10 cellular contexts compared by ENCODE assay signal in the genomic region with DNA sequence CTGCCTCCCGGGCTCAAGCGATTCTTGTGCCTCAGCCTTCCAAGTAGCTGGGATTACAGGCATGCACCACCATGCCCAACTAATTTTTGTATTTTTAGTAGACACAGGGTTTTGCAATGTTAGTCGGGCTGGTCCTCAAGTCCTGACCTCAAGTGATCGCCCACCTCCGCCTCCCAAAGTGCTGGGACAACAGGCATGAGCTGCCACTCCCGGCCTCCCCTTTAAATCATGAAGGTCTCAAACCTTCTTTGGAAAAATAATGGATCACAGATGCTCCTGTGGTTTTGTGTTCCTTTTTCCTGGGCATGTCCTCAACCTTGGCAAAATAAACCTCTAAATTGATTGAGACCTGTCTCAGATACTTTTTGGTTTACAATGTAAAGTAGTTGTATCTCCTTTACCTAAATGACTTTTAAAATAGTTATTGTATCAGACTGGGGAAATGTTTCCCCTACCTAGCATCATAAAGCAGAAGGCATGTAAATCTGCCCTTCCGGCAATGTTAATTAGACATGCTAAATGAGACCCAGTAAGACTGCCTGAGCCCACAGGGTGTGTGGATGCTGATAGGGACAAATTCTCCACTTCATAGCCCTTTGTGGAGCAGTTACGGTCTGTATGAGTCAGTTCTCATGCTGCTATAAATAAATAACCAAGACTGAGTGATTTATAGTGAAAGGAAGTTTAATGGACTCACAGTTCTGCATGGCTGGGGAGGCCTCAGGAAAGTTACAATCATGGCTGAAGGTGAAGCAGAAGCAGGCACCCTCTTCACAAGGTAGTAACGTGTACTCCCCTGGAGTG. TPM values are rescaled to one million over a fixed set of nuclear protein-coding genes. Genes with fewer than 3 reads are reported as not detected.
A peak's percentile ranks its signal among the peaks of the same experiment; 100 is the strongest.
DNase-seq lines count a peak whose midpoint lies in the region; ATAC-seq and TF ChIP-seq lines count a peak whose summit lies in the region.
"Had no signal": no experiment of that assay in that cellular context is flagged by ENCODE, and none has a peak within 500 bp of the region (broad histone marks: within the 10 kb centered on the region; RNA-seq: fewer than 3 reads in every experiment).

No MANE protein-coding gene starts in this region.

- H3K4me3 ChIP-seq in RWPE2 (ENCODE audit: severe bottlenecking) (no peak overlapping the region), right cardiac atrium (ENCODE audit: low read length) (no peak overlapping the region)
- H3K4me3 ChIP-seq: esophagus muscularis mucosa had no signal

- ATAC-seq in HG02759 (IDR thresholded peaks at IDR 0.05; ENCODE audit: unreplicated experiment) (peak; percentile 87), RWPE2 (ENCODE audit: low read depth) (peak; percentile 17; the same call in 1 of the 3 replicates), HG03439 (IDR thresholded peaks at IDR 0.05; ENCODE audit: unreplicated experiment) (no peak), HG03139 (IDR thresholded peaks at IDR 0.05; ENCODE audit: unreplicated experiment) (no peak), right cardiac atrium (no peak)

- H3K27me3 ChIP-seq in RWPE2 (ENCODE audit: insufficient read depth, poor library complexity, severe bottlenecking) (no peaks in the 10 kb centered on the region), right cardiac atrium (ENCODE audit: control insufficient read depth, insufficient read depth) (no peaks in the 10 kb centered on the region)

- H3K4me1 ChIP-seq in RWPE2 (ENCODE audit: insufficient read depth, poor library complexity, severe bottlenecking), result no peaks in the 10 kb centered on the region
- H3K4me1 ChIP-seq in right cardiac atrium (ENCODE audit: control insufficient read depth, insufficient read depth, low read length), result peaks cover 1% of the 10 kb centered on the region
- H3K4me1 ChIP-seq: esophagus muscularis mucosa had no signal

- DNase-seq in Daoy (ENCODE audit: low read depth) (peak; percentile 21), RWPE2 (ENCODE audit: low spot score) (no peak), iris pigment epithelial cell (ENCODE audit: low read depth) (peak; percentile 61), SHP77 (lab: John Stamatoyannopoulos, UW) (no peak), right cardiac atrium (no peak)
- DNase-seq: GOT3 had no signal

- no peaks in the 10 kb centered on the region for H3K36me3 ChIP-seq in RWPE2 (ENCODE audit: low read depth)
- H3K36me3 ChIP-seq: esophagus muscularis mucosa had no signal

- no peak for TF ChIP-seq CTCF in RWPE2 (IDR thresholded peaks at IDR 0.05; ENCODE audit: poor library complexity, severe bottlenecking)

- WGBS in right cardiac atrium, result 69% methylated on average over 9 of the region's 9 CpGs

- intact Hi-C loops in right cardiac atrium (cut with DNase I), result no loop called here

- H3K9me3 ChIP-seq in RWPE2 (ENCODE audit: severe bottlenecking) (no peaks in the 10 kb centered on the region), right cardiac atrium (ENCODE audit: control insufficient read depth, low read length) (no peaks in the 10 kb centered on the region)
- H3K9me3 ChIP-seq: esophagus muscularis mucosa had no signal

- H3K27ac ChIP-seq in RWPE2 (ENCODE audit: poor library complexity, severe bottlenecking), result no peak overlapping the region
- H3K27ac ChIP-seq in right cardiac atrium (ENCODE audit: low read length), result no peak overlapping the region
- H3K27ac ChIP-seq: esophagus muscularis mucosa had no signal

RNA-seq across cellular contexts. Expression of gene CBR1, which starts 27.8 kb away (rescaled TPM):
- total RNA-seq in Daoy (2014; rRNA removed; shearing (Covaris generic)), result 130 and 170 TPM in 2 replicates
- 10 to 100 TPM; 20.5 to 35.1 (median 29.3) TPM for total RNA-seq in right cardiac atrium
- 31.8 TPM for polyA plus RNA-seq in right cardiac atrium

RNA-seq across cellular contexts. Expression of gene CBR3, which starts 37.2 kb away (rescaled TPM):
- total RNA-seq in Daoy (2014; rRNA removed; shearing (Covaris generic)), result 37.0 and 49.8 TPM in 2 replicates
- total RNA-seq in right cardiac atrium, result 1 to 10 TPM; 3.1 to 4.1 (median 3.5) TPM
- 6.2 TPM for polyA plus RNA-seq in right cardiac atrium

RNA-seq across cellular contexts. Expression of gene SETD4, which starts 37.3 kb away (rescaled TPM):
- total RNA-seq in Daoy (2014; rRNA removed; shearing (Covaris generic)), result 25.8 and 28.2 TPM in 2 replicates
- total RNA-seq in right cardiac atrium, result 10 to 100 TPM in 2 of 4 donors, 1 to 10 TPM in 2; 8.3 to 13.2 (median 9.3) TPM
- 6.2 TPM for polyA plus RNA-seq in right cardiac atrium

RNA-seq across cellular contexts. Expression of gene DOP1B, which starts 59.0 kb away (rescaled TPM):
- 1.8 and 3.3 TPM in 2 replicates for total RNA-seq in Daoy (2014; rRNA removed; shearing (Covaris generic))
- 1 to 10 TPM; 5.0 to 8.1 (median 7.1) TPM for total RNA-seq in right cardiac atrium
- 1.7 TPM for polyA plus RNA-seq in right cardiac atrium

Comparison
In these comparisons a context has a peak if more than half of its experiments do, and no peak if none do; other contexts are left out.
1. DNase-seq: peak in Daoy (single experiment) and iris pigment epithelial cell (single experiment); none in RWPE2 (single experiment), SHP77 (0 of 2) and right cardiac atrium (0 of 3).
2. ATAC-seq: peak in HG02759 (single experiment) and RWPE2 (single experiment); none in HG03439 (single experiment), HG03139 (single experiment) and right cardiac atrium (0 of 2).